ENCODE assay signal across 8 cellular contexts in genomic region chr1:153946622-153947246, GRCh38. TPM values are rescaled to one million over a fixed set of nuclear protein-coding genes. Genes with fewer than 3 reads are reported as not detected.
DNase-seq lines count a peak whose midpoint lies in the region; ATAC-seq and TF ChIP-seq lines count a peak whose summit lies in the region.

TSS of gene DENND4B (minus strand) at chr1:153946718. CDS start at chr1:153944374, 2,344 bp downstream.

- H3K4me3 ChIP-seq in AG04449 (ENCODE audit: low read depth, low read length): peak within 1 kb of the TSS; percentile 77

- POLR2A ChIA-PET in AG04449 (lab: Yijun Ruan, JAX): interaction anchor here (0.5 to 2.4 kb wide), 9 partner anchors 10 to 319 kb away, joined by 3 to 18 read pairs (median 8); partner anchors contain the start of genes CREB3L4, GATAD2B, RAB13 and RPS27

- DNase-seq in AG04449 (ENCODE audit: low read depth, low spot score) (no peak), NCI-H2196 treated with DMSO at 0.1 percent for 48 hours (lab: John Stamatoyannopoulos, UW; ENCODE audit: unreplicated experiment) (peak; percentile 62), cerebellum (ENCODE audit: low spot score) (peak; percentile 94), kidney glomerular epithelial cell (lab: John Stamatoyannopoulos, UW) (peak; percentile 57)
- DNase-seq in stimulated activated CD4-positive, alpha-beta T cell treated with anti-CD3 and anti-CD28 coated beads, Interleukin-1b, Interleukin-23, amount 100 ng/mL, for 1 hour (ENCODE audit: low read depth in 2 of 2): peak; percentile 46 to 52

- ATAC-seq in GM18858 (IDR thresholded peaks at IDR 0.05; ENCODE audit: unreplicated experiment) (peak; percentile 41), HG03064 (IDR thresholded peaks at IDR 0.05; ENCODE audit: low read depth, unreplicated experiment) (peak; percentile 62)
- ATAC-seq in activated CD4-positive, CD25-positive, alpha-beta regulatory T cell treated with anti-CD3 and anti-CD28 coated beads, Interleukin-2, amount 50 U/mL, for 24 hours: peak; percentile 74

- peak; percentile 98 for TF ChIP-seq CTCF in AG04449 (IDR thresholded peaks at IDR 0.05; ENCODE audit: insufficient read depth, low read length, missing control alignments)

- CTCF ChIA-PET in AG04449 (lab: Yijun Ruan, JAX): interaction anchor here (0.6 to 4.5 kb wide), 40 partner anchors 9 to 594 kb away, joined by 3 to 83 read pairs (median 5); partner anchors contain the start of genes CREB3L4, CRTC2, GATAD2B and JTB

RNA-seq across cellular contexts. Expression of gene DENND4B, which starts in this region (rescaled TPM):
- 31.1 TPM for total RNA-seq in cerebellum
